8 cellular contexts compared by ENCODE assay signal in genomic region chr9:127971357-127972315, GRCh38. TPM values are rescaled to one million over a fixed set of nuclear protein-coding genes. Genes with fewer than 3 reads are reported as not detected.
DNase-seq lines count a peak whose midpoint lies in the region; ATAC-seq and TF ChIP-seq lines count a peak whose summit lies in the region.

No MANE protein-coding gene starts in this region.

- TF ChIP-seq CTCF in SU-DHL-6 (IDR thresholded peaks at IDR 0.05; ENCODE audit: insufficient read depth, low read length, poor library complexity, severe bottlenecking) (no peak), esophagus squamous epithelium (IDR thresholded peaks at IDR 0.05) (no peak), sigmoid colon (IDR thresholded peaks at IDR 0.05) (no peak)

- H3K9me3 ChIP-seq in SU-DHL-6 (ENCODE audit: insufficient read depth, low read length) (no peaks in the 10 kb centered on the region), esophagus squamous epithelium (no peaks in the 10 kb centered on the region), sigmoid colon (no peaks in the 10 kb centered on the region)

- no peak overlapping the region for H2AFZ ChIP-seq in SU-DHL-6 (ENCODE audit: low read depth, low read length, severe bottlenecking)

- peak overlapping the region; percentile 92 for H3K4me2 ChIP-seq in SU-DHL-6 (ENCODE audit: low read depth, low read length, poor library complexity, severe bottlenecking)

- peaks cover 55% of the 10 kb centered on the region for H3F3A ChIP-seq in SU-DHL-6 (ENCODE audit: insufficient read depth)

- DNase-seq in NCI-H524 (lab: John Stamatoyannopoulos, UW) (peak; percentile 10 to 56), NCI-H524 treated with DMSO at 0.1 percent for 48 hours (lab: John Stamatoyannopoulos, UW) (no peak), esophagus squamous epithelium (lab: John Stamatoyannopoulos, UW) (no peak), sigmoid colon (peak; percentile 68), hepatic stellate cell (ENCODE audit: low spot score) (no peak)

- intact Hi-C loops in esophagus squamous epithelium (cut with DNase I) (no loop called here), sigmoid colon (cut with DNase I) (no loop called here)

- H3K27me3 ChIP-seq in SU-DHL-6 (ENCODE audit: low read length) = no peaks in the 10 kb centered on the region
- no peaks in the 10 kb centered on the region for H3K27me3 ChIP-seq in esophagus squamous epithelium
- H3K27me3 ChIP-seq in sigmoid colon = no peaks in the 10 kb centered on the region

- WGBS in esophagus squamous epithelium, 2 donors = 42 to 48% methylated on average over 11 of the region's 22 CpGs
- WGBS in sigmoid colon, 2 donors = 36 to 47% methylated on average over 22 of the region's 22 CpGs

- H3K4me1 ChIP-seq in esophagus squamous epithelium = peaks cover 97 to 100% (median 100%) of the 10 kb centered on the region in 3 donors
- peaks cover 0 to 100% (median 100%) of the 10 kb centered on the region in 4 donors for H3K4me1 ChIP-seq in sigmoid colon

- H3K27ac ChIP-seq in SU-DHL-6 (ENCODE audit: low read depth, low read length) (peak overlapping the region; percentile 97), esophagus squamous epithelium (peak overlapping the region; percentile 95 to 99 (median 97)), sigmoid colon (peak overlapping the region; percentile 94 to 99 (median 96))

- H3K36me3 ChIP-seq in SU-DHL-6 (ENCODE audit: low read length) (no peaks in the 10 kb centered on the region), esophagus squamous epithelium (no peaks in the 10 kb centered on the region), sigmoid colon (no peaks in the 10 kb centered on the region)

- H3K9ac ChIP-seq in SU-DHL-6 (ENCODE audit: low read length) = peak overlapping the region; percentile 93

- H4K20me1 ChIP-seq in SU-DHL-6 (ENCODE audit: low read depth, low read length) = no peaks in the 10 kb centered on the region; the same call in 1 of the 2 replicates

- TF ChIP-seq POLR2A in esophagus squamous epithelium (IDR thresholded peaks at IDR 0.05) (no peak), sigmoid colon (IDR thresholded peaks at IDR 0.05) (no peak)

- H3K9me2 ChIP-seq in SU-DHL-6 (replicated peaks; ENCODE audit: insufficient read depth, low read length) = no peaks in the 10 kb centered on the region

- ATAC-seq in GM19397 (IDR thresholded peaks at IDR 0.05; ENCODE audit: unreplicated experiment) (no peak), GM21447 (IDR thresholded peaks at IDR 0.05; ENCODE audit: unreplicated experiment) (no peak)

- TF ChIP-seq EP300 in sigmoid colon (IDR thresholded peaks at IDR 0.05) = no peak

- H3K79me2 ChIP-seq in SU-DHL-6 (ENCODE audit: insufficient read depth, low read length) = peaks cover 98% of the 10 kb centered on the region

- H3K4me3 ChIP-seq in SU-DHL-6 (ENCODE audit: insufficient read depth, low read length, poor library complexity, severe bottlenecking) (peak overlapping the region; percentile 95), esophagus squamous epithelium (peak overlapping the region in 2 of 4 donors; percentile 22 to 41), sigmoid colon (peak overlapping the region in 2 of 4 donors; percentile 16 to 32)

RNA-seq across cellular contexts. Expression of gene EEIG1, which starts 9.2 kb away (rescaled TPM):
- 10 to 100 TPM; 16.9 to 65.0 (median 24.0) TPM for total RNA-seq in esophagus squamous epithelium
- 10 to 100 TPM; 10.9 to 32.7 (median 19.2) TPM for total RNA-seq in sigmoid colon
- 10 to 100 TPM; 69.1 to 92.0 (median 77.0) TPM for polyA plus RNA-seq in sigmoid colon

RNA-seq across cellular contexts. Expression of gene DPM2, which starts 34.0 kb away (rescaled TPM):
- 10 to 100 TPM; 12.5 to 18.5 (median 15.7) TPM for total RNA-seq in esophagus squamous epithelium
- total RNA-seq in sigmoid colon = 10 to 100 TPM in 2 of 4 donors, 1 to 10 TPM in 2; 6.0 to 11.9 (median 9.7) TPM
- 10 to 100 TPM; 17.3 to 41.9 (median 24.6) TPM for polyA plus RNA-seq in sigmoid colon

RNA-seq across cellular contexts. Expression of gene PIP5KL1, which starts 41.1 kb away (rescaled TPM):
- total RNA-seq in esophagus squamous epithelium (1 to 10 TPM in 3 of 4 donors, not detected in 1; 3.1 to 4.6 (median 3.6) TPM), sigmoid colon (1 to 10 TPM in 3 of 4 donors, under 1 TPM in 1; 0.16 to 4.2 (median 2.6) TPM)
- 1 to 10 TPM in 1 of 3 donors, under 1 TPM in 1, not detected in 1; 0.70 to 1.8 TPM for polyA plus RNA-seq in sigmoid colon

RNA-seq across cellular contexts. Expression of gene ST6GALNAC4, which starts 54.8 kb away (rescaled TPM):
- total RNA-seq in esophagus squamous epithelium (10 to 100 TPM; 12.5 to 33.0 (median 23.8) TPM), sigmoid colon (10 to 100 TPM; 22.8 to 27.7 (median 25.5) TPM)
- 10 to 100 TPM; 25.2 to 51.1 (median 37.7) TPM for polyA plus RNA-seq in sigmoid colon

Comparison
In these comparisons a context has a peak if more than half of its experiments do, and no peak if none do; other contexts are left out.
1. DNase-seq: peak in NCI-H524 (2 of 2) and sigmoid colon (single experiment); none in NCI-H524 treated with DMSO at 0.1 percent for 48 hours (single experiment), esophagus squamous epithelium (single experiment) and hepatic stellate cell (single experiment).
2. Peak in every context shown above with its lines, with median percentiles within 50 percentile points of each other: H3K27ac ChIP-seq.